18 cellular contexts compared by ENCODE assay signal in the genomic region with DNA sequence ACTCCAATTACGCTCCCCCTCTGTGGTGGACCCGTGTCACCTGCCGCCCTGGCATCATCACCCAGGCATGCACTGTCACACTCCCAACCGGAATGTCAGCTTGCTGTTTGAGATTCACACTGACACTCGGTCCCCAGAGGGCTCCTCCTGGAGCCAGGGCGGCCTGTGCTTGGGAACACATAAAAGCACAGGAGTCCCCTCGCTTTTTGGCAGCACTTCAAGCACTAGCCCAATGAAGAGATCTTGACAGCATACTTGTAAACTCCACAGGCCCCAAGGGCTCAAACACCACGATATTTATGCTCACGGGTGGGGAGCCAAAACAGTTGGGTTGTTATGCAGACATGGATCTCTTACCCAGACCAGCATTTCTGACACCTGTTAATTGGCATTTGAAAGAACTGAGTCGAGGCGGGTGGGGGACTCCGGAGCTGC.
DNase-seq lines count a peak whose midpoint lies in the region; ATAC-seq and TF ChIP-seq lines count a peak whose summit lies in the region.
"Had no signal": no experiment of that assay in that cellular context is flagged by ENCODE, and none has a peak within 500 bp of the region (broad histone marks: within the 10 kb centered on the region; RNA-seq: fewer than 3 reads in every experiment).

No MANE protein-coding gene starts in this region.

- H3K27ac Mint-ChIP-seq in neural progenitor cell = no peak overlapping the region
- H3K27ac Mint-ChIP-seq: activated CD4-positive, alpha-beta T cell treated with anti-CD3 and anti-CD28 coated beads, Interleukin-2, amount 10 ng/mL, durations not matched to agents 7 days and 5 days; activated CD8-positive, alpha-beta memory T cell treated with anti-CD3 and anti-CD28 coated beads, Interleukin-2, amount 10 ng/mL, durations not matched to agents 7 days and 5 days; dendritic cell treated with granulocyte-macrophage colony-stimulating factor and Interleukin-4, amounts not matched to agents 40 ng/mL and 50 ng/mL, for 4 days; T-helper 1 cell treated with Interleukin-12 subunit alpha and Interleukin-12 subunit beta and Interleukin-4 antibody, amounts not matched to agents 30 μg/mL and 1 μg/mL, for 36 hours had no signal

- ATAC-seq in HG02763 (IDR thresholded peaks at IDR 0.05; ENCODE audit: unreplicated experiment) = no peak
- ATAC-seq: activated CD8-positive, alpha-beta memory T cell treated with anti-CD3 and anti-CD28 coated beads, Interleukin-2, amount 10 ng/mL, durations not matched to agents 7 days and 5 days; mucosa of descending colon had no signal

- no peaks in the 10 kb centered on the region for H3K9me3 Mint-ChIP-seq in neural progenitor cell
- H3K9me3 Mint-ChIP-seq: activated CD4-positive, alpha-beta T cell treated with anti-CD3 and anti-CD28 coated beads, Interleukin-2, amount 10 ng/mL, durations not matched to agents 7 days and 5 days; dendritic cell treated with granulocyte-macrophage colony-stimulating factor and Interleukin-4, amounts not matched to agents 40 ng/mL and 50 ng/mL, for 4 days; T-helper 1 cell treated with Interleukin-12 subunit alpha and Interleukin-12 subunit beta and Interleukin-4 antibody, amounts not matched to agents 30 μg/mL and 1 μg/mL, for 36 hours had no signal

- H3K4me1 ChIP-seq in left ventricle myocardium inferior (peaks cover 7% of the 10 kb centered on the region), neural progenitor cell (no peaks in the 10 kb centered on the region)
- H3K4me1 ChIP-seq: upper lobe of left lung had no signal

- TF ChIP-seq CTCF in left ventricle myocardium inferior (IDR thresholded peaks at IDR 0.05; ENCODE audit: borderline replicate concordance) (no peak), neural progenitor cell (IDR thresholded peaks at IDR 0.05) (no peak)

- H3K36me3 Mint-ChIP-seq in neural progenitor cell = no peaks in the 10 kb centered on the region
- H3K36me3 Mint-ChIP-seq: activated CD8-positive, alpha-beta memory T cell treated with anti-CD3 and anti-CD28 coated beads, Interleukin-2, amount 10 ng/mL, durations not matched to agents 7 days and 5 days had no signal

- H3K9me3 ChIP-seq in left ventricle myocardium inferior (replicated peaks) (no peaks in the 10 kb centered on the region), neural progenitor cell (ENCODE audit: low read depth) (no peaks in the 10 kb centered on the region)
- H3K9me3 ChIP-seq: mucosa of descending colon, upper lobe of left lung had no signal

- no peaks in the 10 kb centered on the region for H3K27me3 ChIP-seq in left ventricle myocardium inferior (ENCODE audit: low read depth)
- H3K27me3 ChIP-seq in neural progenitor cell = no peaks in the 10 kb centered on the region
- H3K27me3 ChIP-seq: upper lobe of left lung had no signal

- no peak overlapping the region for H3K4me2 ChIP-seq in neural progenitor cell
- H3K4me2 ChIP-seq: PC-9 had no signal

- no peaks in the 10 kb centered on the region for H4K20me1 ChIP-seq in neural progenitor cell (ENCODE audit: low read depth)

- H2AFZ ChIP-seq in neural progenitor cell (replicated peaks) = peak overlapping the region; percentile 17
- H2AFZ ChIP-seq: PC-9 had no signal

- no peaks in the 10 kb centered on the region for H3K4me1 Mint-ChIP-seq in neural progenitor cell
- H3K4me1 Mint-ChIP-seq: activated CD4-positive, alpha-beta T cell treated with anti-CD3 and anti-CD28 coated beads, Interleukin-2, amount 10 ng/mL, durations not matched to agents 7 days and 5 days; activated CD8-positive, alpha-beta memory T cell treated with anti-CD3 and anti-CD28 coated beads, Interleukin-2, amount 10 ng/mL, durations not matched to agents 7 days and 5 days had no signal

- no peak overlapping the region for H3K9ac ChIP-seq in neural progenitor cell

- peak overlapping the region; percentile 22 for H3K4me3 ChIP-seq in left ventricle myocardium inferior
- no peak overlapping the region for H3K4me3 ChIP-seq in neural progenitor cell
- H3K4me3 ChIP-seq: mucosa of descending colon, PC-9, upper lobe of left lung had no signal

- DNase-seq in ELF-1 (ENCODE audit: low read depth, low spot score) (peak; percentile 42), NCI-H1105 treated with DMSO at 0.1 percent for 48 hours (lab: John Stamatoyannopoulos, UW) (peak; percentile 55), left ventricle myocardium inferior (peak; percentile 56), neural progenitor cell (ENCODE audit: low spot score) (no peak), SW 1271 (lab: John Stamatoyannopoulos, UW) (no peak)
- no peak for DNase-seq in activated CD4-positive, alpha-beta T cell treated with anti-CD3 and anti-CD28 coated beads for 4 hours
- DNase-seq: activated CD4-positive, alpha-beta T cell treated with anti-CD3 and anti-CD28 coated beads, Interleukin-2, amount 10 ng/mL, durations not matched to agents 7 days and 5 days; activated CD8-positive, alpha-beta memory T cell treated with anti-CD3 and anti-CD28 coated beads, Interleukin-2, amount 10 ng/mL, durations not matched to agents 7 days and 5 days; activated naive CD4-positive, alpha-beta T cell treated with anti-CD3 and anti-CD28 coated beads, Interleukin-2, amount 50 U/mL, for 16 hours; aorta; mucosa of descending colon; NCI-H226; NCI-H774; PC-9 had no signal

- H3K4me3 Mint-ChIP-seq in neural progenitor cell = no peak overlapping the region
- H3K4me3 Mint-ChIP-seq: activated CD4-positive, alpha-beta T cell treated with anti-CD3 and anti-CD28 coated beads, Interleukin-2, amount 10 ng/mL, durations not matched to agents 7 days and 5 days; activated CD8-positive, alpha-beta memory T cell treated with anti-CD3 and anti-CD28 coated beads, Interleukin-2, amount 10 ng/mL, durations not matched to agents 7 days and 5 days; dendritic cell treated with granulocyte-macrophage colony-stimulating factor and Interleukin-4, amounts not matched to agents 40 ng/mL and 50 ng/mL, for 4 days; T-helper 1 cell treated with Interleukin-12 subunit alpha and Interleukin-12 subunit beta and Interleukin-4 antibody, amounts not matched to agents 30 μg/mL and 1 μg/mL, for 36 hours had no signal

- no peaks in the 10 kb centered on the region for H3K27me3 Mint-ChIP-seq in neural progenitor cell (ENCODE audit: insufficient read depth, low read depth)
- H3K27me3 Mint-ChIP-seq: activated CD4-positive, alpha-beta T cell treated with anti-CD3 and anti-CD28 coated beads, Interleukin-2, amount 10 ng/mL, durations not matched to agents 7 days and 5 days; activated CD8-positive, alpha-beta memory T cell treated with anti-CD3 and anti-CD28 coated beads, Interleukin-2, amount 10 ng/mL, durations not matched to agents 7 days and 5 days; dendritic cell treated with granulocyte-macrophage colony-stimulating factor and Interleukin-4, amounts not matched to agents 40 ng/mL and 50 ng/mL, for 4 days had no signal

- H3K36me3 ChIP-seq in left ventricle myocardium inferior = no peaks in the 10 kb centered on the region
- H3K36me3 ChIP-seq in neural progenitor cell = no peaks in the 10 kb centered on the region
- H3K36me3 ChIP-seq: upper lobe of left lung had no signal

- peak overlapping the region; percentile 48 for H3K27ac ChIP-seq in left ventricle myocardium inferior (replicated peaks)
- no peak overlapping the region for H3K27ac ChIP-seq in neural progenitor cell
- H3K27ac ChIP-seq: PC-9, upper lobe of left lung had no signal

- no peaks in the 10 kb centered on the region for H3K79me2 ChIP-seq in neural progenitor cell (ENCODE audit: low read depth)

- no peaks in the 10 kb centered on the region for H3F3A ChIP-seq in neural progenitor cell (ENCODE audit: low read depth)

- intact Hi-C loops in left ventricle myocardium inferior (cut with micrococcal nuclease) = no loop called here

Comparison
In these comparisons a context has a peak if more than half of its experiments do, and no peak if none do; other contexts are left out.
1. DNase-seq: peak in ELF-1 (single experiment), NCI-H1105 treated with DMSO at 0.1 percent for 48 hours (single experiment) and left ventricle myocardium inferior (single experiment); none in neural progenitor cell (single experiment), SW 1271 (0 of 2) and activated CD4-positive, alpha-beta T cell treated with anti-CD3 and anti-CD28 coated beads for 4 hours (0 of 2).